ENCODE assay signal across 1 cellular context in the genomic region with DNA sequence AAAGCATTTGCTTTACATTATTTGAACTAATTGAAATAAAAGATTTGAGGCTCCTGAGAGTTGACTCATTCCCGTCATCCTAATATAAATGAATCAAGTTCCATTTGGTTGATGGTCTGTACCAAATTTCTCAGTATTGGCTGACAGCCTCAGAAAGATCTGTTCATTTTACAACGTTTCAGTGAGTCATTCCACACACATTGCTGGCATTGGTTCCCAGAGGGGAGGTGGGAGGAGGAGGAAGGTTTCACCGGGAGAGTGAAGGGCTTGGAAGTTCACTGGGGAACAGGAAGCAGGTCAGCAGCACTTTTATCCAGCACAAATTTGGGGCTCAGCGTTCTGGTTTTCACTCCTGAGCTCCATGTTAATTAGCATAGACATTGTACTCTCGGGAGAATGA.
TF ChIP-seq lines count a peak whose summit lies in the region.

No MANE protein-coding gene starts in this region.

TF ChIP-seq in H1, 55 proteins besides CTCF, POLR2A, EP300 and RAD21 (continued from another document):
- TF ChIP-seq, protein P1, sequence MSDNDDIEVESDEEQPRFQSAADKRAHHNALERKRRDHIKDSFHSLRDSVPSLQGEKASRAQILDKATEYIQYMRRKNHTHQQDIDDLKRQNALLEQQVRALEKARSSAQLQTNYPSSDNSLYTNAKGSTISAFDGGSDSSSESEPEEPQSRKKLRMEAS (IDR thresholded peaks at IDR 0.05): no peak
- no peak for TF ChIP-seq HDAC2 (IDR thresholded peaks at IDR 0.05; ENCODE audit: borderline replicate concordance in 1 of 2, low read depth in 2 of 2, low read length in 2 of 2)
- no peak for TF ChIP-seq GTF2F1 (IDR thresholded peaks at IDR 0.05; ENCODE audit: borderline replicate concordance, low read depth, low read length)
